Comparison of ENCODE assay signal across 1 cellular context in the genomic region with DNA sequence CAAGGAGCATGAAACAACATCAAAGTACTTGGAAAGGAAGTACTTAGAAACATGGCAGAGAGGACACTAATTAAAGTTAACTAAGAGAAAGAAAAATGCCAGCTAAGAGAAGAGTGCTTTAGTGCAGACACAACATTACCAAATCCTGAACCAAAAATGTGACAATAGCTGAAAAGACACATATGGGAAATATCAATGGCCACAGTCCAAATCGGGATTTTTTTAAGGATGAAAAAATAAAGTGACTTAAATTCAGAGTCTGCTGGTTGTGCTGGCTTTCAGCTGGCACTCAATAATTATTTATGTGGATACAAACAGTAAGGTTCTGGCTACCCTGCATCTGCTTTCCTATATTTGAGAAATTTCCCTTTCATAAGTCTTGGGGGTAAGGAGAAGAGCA.
TF ChIP-seq lines count a peak whose summit lies in the region.

No MANE protein-coding gene starts in this region.

TF ChIP-seq in A549, 52 proteins besides CTCF, POLR2A, EP300 and RAD21 (continued from another document):
- TF ChIP-seq REST (IDR thresholded peaks at IDR 0.05) = no peak
- TF ChIP-seq NPAS2 (CRISPR knock-in tag; IDR thresholded peaks at IDR 0.05; ENCODE audit: borderline replicate concordance) = no peak
- TF ChIP-seq JUN (IDR thresholded peaks at IDR 0.05) = no peak
- TF ChIP-seq EHMT2 (IDR thresholded peaks at IDR 0.05; ENCODE audit: low read depth) = no peak
- no peak for TF ChIP-seq E2F6 (IDR thresholded peaks at IDR 0.05; ENCODE audit: borderline replicate concordance, low read depth)
- no peak for TF ChIP-seq SMC3 (IDR thresholded peaks at IDR 0.05)
- no peak for TF ChIP-seq NR3C1 (IDR thresholded peaks at IDR 0.05)
- TF ChIP-seq SREBF2 (IDR thresholded peaks at IDR 0.05) = no peak
- no peak for TF ChIP-seq RNF2 (IDR thresholded peaks at IDR 0.05; ENCODE audit: borderline replicate concordance, low read depth)
- TF ChIP-seq, protein P1, sequence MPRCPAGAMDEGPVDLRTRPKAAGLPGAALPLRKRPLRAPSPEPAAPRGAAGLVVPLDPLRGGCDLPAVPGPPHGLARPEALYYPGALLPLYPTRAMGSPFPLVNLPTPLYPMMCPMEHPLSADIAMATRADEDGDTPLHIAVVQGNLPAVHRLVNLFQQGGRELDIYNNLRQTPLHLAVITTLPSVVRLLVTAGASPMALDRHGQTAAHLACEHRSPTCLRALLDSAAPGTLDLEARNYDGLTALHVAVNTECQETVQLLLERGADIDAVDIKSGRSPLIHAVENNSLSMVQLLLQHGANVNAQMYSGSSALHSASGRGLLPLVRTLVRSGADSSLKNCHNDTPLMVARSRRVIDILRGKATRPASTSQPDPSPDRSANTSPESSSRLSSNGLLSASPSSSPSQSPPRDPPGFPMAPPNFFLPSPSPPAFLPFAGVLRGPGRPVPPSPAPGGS (IDR thresholded peaks at IDR 0.05) = no peak
- TF ChIP-seq HOXB5 (CRISPR knock-in tag; IDR thresholded peaks at IDR 0.05) = no peak
- no peak for TF ChIP-seq TFCP2L1 (CRISPR knock-in tag; IDR thresholded peaks at IDR 0.05)
- no peak for TF ChIP-seq MYC (IDR thresholded peaks at IDR 0.05; ENCODE audit: borderline replicate concordance, low read length)
- TF ChIP-seq CHD4 (IDR thresholded peaks at IDR 0.05; ENCODE audit: borderline replicate concordance) = no peak
- no peak for TF ChIP-seq HOXA7 (CRISPR knock-in tag; IDR thresholded peaks at IDR 0.05)
- TF ChIP-seq FOXS1 (CRISPR knock-in tag; IDR thresholded peaks at IDR 0.05) = no peak
